21 cellular contexts compared by ENCODE assay signal in genomic region chr7:133858311-133858710, GRCh38.
"Had no signal": no experiment of that assay in that cellular context is flagged by ENCODE, and none has a peak within 500 bp of the region (broad histone marks: within the 10 kb centered on the region; RNA-seq: fewer than 3 reads in every experiment).

No MANE protein-coding gene starts in this region.

- H3K9ac ChIP-seq: SK-N-SH had no signal

- DNase-seq: KBM-7, MV-4-11, NCI-H1048, NCI-H1105, NCI-H1436 treated with DMSO at 0.1 percent for 48 hours, NCI-H2029, NCI-H2081 treated with DMSO at 0.1 percent for 48 hours, NCI-H2171, NCI-H226, NCI-H446, NCI-H510A, NCI-H524 treated with DMSO at 0.1 percent for 48 hours, NCI-H774, RPMI8226, SHP77, SK-N-SH, SW 1271 had no signal

- H3K9me3 Mint-ChIP-seq: IgD-negative memory B cell had no signal

- H3K27ac ChIP-seq: HL-60 had no signal

- H3K9me2 ChIP-seq: SK-N-SH had no signal

- FAIRE-seq: HTR-8/SVneo, RCC 7860 had no signal

- H3K4me2 ChIP-seq: SK-N-SH had no signal

- H3K9me3 ChIP-seq: SK-N-SH had no signal

- H3K4me3 Mint-ChIP-seq: IgD-negative memory B cell had no signal

- H3K27ac Mint-ChIP-seq: IgD-negative memory B cell had no signal

- H3K36me3 Mint-ChIP-seq: IgD-negative memory B cell had no signal

- H3K27me3 Mint-ChIP-seq: IgD-negative memory B cell had no signal
